Comparison of ENCODE assay signal across 29 cellular contexts in genomic region chr3:161644871-161645636, GRCh38.
A peak's percentile ranks its signal among the peaks of the same experiment; 100 is the strongest.
DNase-seq lines count a peak whose midpoint lies in the region; ATAC-seq and TF ChIP-seq lines count a peak whose summit lies in the region.
"Had no signal": no experiment of that assay in that cellular context is flagged by ENCODE, and none has a peak within 500 bp of the region (broad histone marks: within the 10 kb centered on the region; RNA-seq: fewer than 3 reads in every experiment).

No MANE protein-coding gene starts in this region.

- no peak overlapping the region for H3K9ac ChIP-seq in neural progenitor cell
- H3K9ac ChIP-seq: BLaER1 had no signal

- H3K4me1 Mint-ChIP-seq in neural progenitor cell = peaks cover 9% of the 10 kb centered on the region
- H3K4me1 Mint-ChIP-seq in stimulated activated memory B cell treated with anti-CD40 and anti-IgM and Interleukin-4, amounts not matched to agents 10 μg/mL and 1 μg/mL and 100 μg/mL, for 72 hours = no peaks in the 10 kb centered on the region
- H3K4me1 Mint-ChIP-seq: immature natural killer cell, memory B cell had no signal

- no peak overlapping the region for H3K27ac ChIP-seq in neural progenitor cell
- H3K27ac ChIP-seq in ascending aorta = no peak overlapping the region
- H3K27ac ChIP-seq: adrenal gland, BLaER1, gastroesophageal sphincter, Peyer's patch, skin epidermis, uterus had no signal

- H2AFZ ChIP-seq in neural progenitor cell (replicated peaks) = peak overlapping the region; percentile 19

- DNase-seq in H4 (ENCODE audit: low spot score) (peak; percentile 8), cerebellar cortex (ENCODE audit: low spot score) (peak; percentile 21), neural progenitor cell (ENCODE audit: low spot score) (no peak), superior temporal gyrus (ENCODE audit: extremely low spot score) (peak; percentile 43), ascending aorta (ENCODE audit: low spot score in 2 of 2) (no peak)
- DNase-seq in activated T-cell treated with anti-CD3 and anti-CD28 coated beads, Interleukin-2, amount 50 U/mL, for 48 hours = no peak
- DNase-seq: activated CD4-positive, alpha-beta memory T cell treated with anti-CD3 and anti-CD28 coated beads for 36 hours; activated CD4-positive, alpha-beta T cell treated with anti-CD3 and anti-CD28 coated beads for 1 hour; activated CD8-positive, alpha-beta memory T cell treated with anti-CD3 and anti-CD28 coated beads, Interleukin-2, amount 50 U/mL, for 4 hours; activated naive CD4-positive, alpha-beta T cell treated with Interleukin-2 at 50 U/mL for 16 hours; adrenal gland; DMS153; dorsolateral prefrontal cortex; immature natural killer cell; IMR-90; left colon; NCI-H1417 treated with DMSO at 0.1 percent for 48 hours; NCI-H2081; NCI-H526 treated with DMSO at 0.1 percent for 48 hours; Peyer's patch; SHP77 treated with DMSO at 0.1 percent for 48 hours; stimulated activated naive CD4-positive, alpha-beta T cell treated with Interleukin-2 at 50 U/mL for 16 hours; uterus had no signal

- H3K9me3 ChIP-seq in neural progenitor cell (ENCODE audit: low read depth) (no peaks in the 10 kb centered on the region), ascending aorta (no peaks in the 10 kb centered on the region)
- H3K9me3 ChIP-seq: adrenal gland, BLaER1, gastroesophageal sphincter, Peyer's patch, uterus had no signal

- H3K4me1 ChIP-seq in neural progenitor cell = no peaks in the 10 kb centered on the region
- H3K4me1 ChIP-seq in ascending aorta = no peaks in the 10 kb centered on the region
- H3K4me1 ChIP-seq: adrenal gland, BLaER1, gastroesophageal sphincter, Peyer's patch, uterus had no signal

- H3K4me3 ChIP-seq in neural progenitor cell = no peak overlapping the region
- no peak overlapping the region for H3K4me3 ChIP-seq in ascending aorta
- H3K4me3 ChIP-seq: adrenal gland, BLaER1, dorsolateral prefrontal cortex, gastroesophageal sphincter, Peyer's patch, skin epidermis, uterus had no signal

- intact Hi-C loops in ascending aorta (cut with DNase I) = no loop called here

- no peaks in the 10 kb centered on the region for H3K79me2 ChIP-seq in neural progenitor cell (ENCODE audit: low read depth)

- H3F3A ChIP-seq in neural progenitor cell (ENCODE audit: low read depth) = no peaks in the 10 kb centered on the region

- H3K4me3 Mint-ChIP-seq in neural progenitor cell = no peak overlapping the region
- no peak overlapping the region for H3K4me3 Mint-ChIP-seq in stimulated activated memory B cell treated with anti-CD40 and anti-IgM and Interleukin-4, amounts not matched to agents 10 μg/mL and 1 μg/mL and 100 μg/mL, for 72 hours
- H3K4me3 Mint-ChIP-seq: activated CD4-positive, alpha-beta memory T cell treated with anti-CD3 and anti-CD28 coated beads for 36 hours; activated T-helper 1 cell treated with anti-CD3 and anti-CD28 coated beads, Interleukin-12 subunit alpha, Interleukin-12 subunit beta, Interleukin-2, Interleukin-4 antibody, amounts not matched to agents 30 ng/mL and 10 ng/mL and 1 ng/mL, durations not matched to agents 14 hours and 24 hours and 36 hours; immature natural killer cell; memory B cell had no signal

- no peaks in the 10 kb centered on the region for H3K36me3 Mint-ChIP-seq in neural progenitor cell
- H3K36me3 Mint-ChIP-seq in stimulated activated memory B cell treated with anti-CD40 and anti-IgM and Interleukin-4, amounts not matched to agents 10 μg/mL and 1 μg/mL and 100 μg/mL, for 72 hours = no peaks in the 10 kb centered on the region
- H3K36me3 Mint-ChIP-seq: activated CD4-positive, alpha-beta memory T cell treated with anti-CD3 and anti-CD28 coated beads for 36 hours; immature natural killer cell; memory B cell had no signal

- peaks cover 3% of the 10 kb centered on the region for H3K9me3 Mint-ChIP-seq in neural progenitor cell
- H3K9me3 Mint-ChIP-seq in stimulated activated memory B cell treated with anti-CD40 and anti-IgM and Interleukin-4, amounts not matched to agents 10 μg/mL and 1 μg/mL and 100 μg/mL, for 72 hours = peaks cover 5% of the 10 kb centered on the region
- H3K9me3 Mint-ChIP-seq: activated CD4-positive, alpha-beta memory T cell treated with anti-CD3 and anti-CD28 coated beads for 36 hours; activated T-helper 1 cell treated with anti-CD3 and anti-CD28 coated beads, Interleukin-12 subunit alpha, Interleukin-12 subunit beta, Interleukin-2, Interleukin-4 antibody, amounts not matched to agents 30 ng/mL and 10 ng/mL and 1 ng/mL, durations not matched to agents 14 hours and 24 hours and 36 hours had no signal

- H3K27me3 ChIP-seq in neural progenitor cell = no peaks in the 10 kb centered on the region
- H3K27me3 ChIP-seq in ascending aorta = no peaks in the 10 kb centered on the region
- H3K27me3 ChIP-seq: adrenal gland, BLaER1, dorsolateral prefrontal cortex, gastroesophageal sphincter, Peyer's patch, uterus had no signal

- H3K36me3 ChIP-seq in neural progenitor cell = no peaks in the 10 kb centered on the region
- no peaks in the 10 kb centered on the region for H3K36me3 ChIP-seq in ascending aorta
- H3K36me3 ChIP-seq: adrenal gland, BLaER1, gastroesophageal sphincter, Peyer's patch, uterus had no signal

- no peak overlapping the region for H3K4me2 ChIP-seq in neural progenitor cell
- H3K4me2 ChIP-seq: BLaER1 had no signal

- no peak for TF ChIP-seq CTCF in neural progenitor cell (IDR thresholded peaks at IDR 0.05)
- no peak for TF ChIP-seq CTCF in ascending aorta (IDR thresholded peaks at IDR 0.05)

- no peak for ATAC-seq in stimulated activated memory B cell treated with anti-CD40 and anti-IgM and Interleukin-4, amounts not matched to agents 10 μg/mL and 1 μg/mL and 100 μg/mL, for 72 hours
- ATAC-seq: gastroesophageal sphincter, left colon had no signal

- peaks cover 2% of the 10 kb centered on the region for H3K27me3 Mint-ChIP-seq in neural progenitor cell (ENCODE audit: insufficient read depth, low read depth)
- no peaks in the 10 kb centered on the region for H3K27me3 Mint-ChIP-seq in stimulated activated memory B cell treated with anti-CD40 and anti-IgM and Interleukin-4, amounts not matched to agents 10 μg/mL and 1 μg/mL and 100 μg/mL, for 72 hours
- H3K27me3 Mint-ChIP-seq: activated CD4-positive, alpha-beta memory T cell treated with anti-CD3 and anti-CD28 coated beads for 36 hours; memory B cell had no signal

- peak overlapping the region; percentile 84 for H3K27ac Mint-ChIP-seq in neural progenitor cell
- H3K27ac Mint-ChIP-seq in stimulated activated memory B cell treated with anti-CD40 and anti-IgM and Interleukin-4, amounts not matched to agents 10 μg/mL and 1 μg/mL and 100 μg/mL, for 72 hours = no peak overlapping the region
- H3K27ac Mint-ChIP-seq: activated CD4-positive, alpha-beta memory T cell treated with anti-CD3 and anti-CD28 coated beads for 36 hours; activated T-helper 1 cell treated with anti-CD3 and anti-CD28 coated beads, Interleukin-12 subunit alpha, Interleukin-12 subunit beta, Interleukin-2, Interleukin-4 antibody, amounts not matched to agents 30 ng/mL and 10 ng/mL and 1 ng/mL, durations not matched to agents 14 hours and 24 hours and 36 hours; immature natural killer cell; memory B cell had no signal

- no peaks in the 10 kb centered on the region for H4K20me1 ChIP-seq in neural progenitor cell (ENCODE audit: low read depth)
- H4K20me1 ChIP-seq: BLaER1 had no signal

Comparison
In these comparisons a context has a peak if more than half of its experiments do, and no peak if none do; other contexts are left out.
1. DNase-seq: peak in H4 (single experiment), cerebellar cortex (single experiment) and superior temporal gyrus (single experiment); none in neural progenitor cell (single experiment), ascending aorta (0 of 2) and activated T-cell treated with anti-CD3 and anti-CD28 coated beads, Interleukin-2, amount 50 U/mL, for 48 hours (0 of 2).